Comparison of ENCODE assay signal across 12 cellular contexts in genomic region chr9:94056442-94056974, GRCh38. TPM values are rescaled to one million over a fixed set of nuclear protein-coding genes. Genes with fewer than 3 reads are reported as not detected.
A peak's percentile ranks its signal among the peaks of the same experiment; 100 is the strongest.
DNase-seq lines count a peak whose midpoint lies in the region; ATAC-seq and TF ChIP-seq lines count a peak whose summit lies in the region.
"Had no signal": no experiment of that assay in that cellular context is flagged by ENCODE, and none has a peak within 500 bp of the region (broad histone marks: within the 10 kb centered on the region; RNA-seq: fewer than 3 reads in every experiment).

No MANE protein-coding gene starts in this region.

- H3K4me2 ChIP-seq in mesendoderm (ENCODE audit: low read length): no peak overlapping the region

- H3K27ac ChIP-seq in foreskin keratinocyte (no peak overlapping the region), mesendoderm (ENCODE audit: low read depth, low read length) (no peak overlapping the region)

- no peaks in the 10 kb centered on the region for H3K79me1 ChIP-seq in mesendoderm (ENCODE audit: low read length)

- H3K9me3 Mint-ChIP-seq in activated T-helper 17 cell treated with anti-CD3 and anti-CD28 coated beads, Interleukin-2, amount 50 U/mL, for 72 hours: no peaks in the 10 kb centered on the region

- H3K27me3 ChIP-seq in foreskin keratinocyte (no peaks in the 10 kb centered on the region), mesendoderm (ENCODE audit: insufficient read depth, low read length, poor library complexity) (no peaks in the 10 kb centered on the region)

- no peaks in the 10 kb centered on the region for H3K36me3 Mint-ChIP-seq in activated T-helper 17 cell treated with anti-CD3 and anti-CD28 coated beads, Interleukin-2, amount 50 U/mL, for 72 hours (ENCODE audit: low read depth)

- H4K5ac ChIP-seq in mesendoderm (ENCODE audit: low read length): no peak overlapping the region

- no peak overlapping the region for H3K9ac ChIP-seq in mesendoderm (ENCODE audit: low read length)

- H3K56ac ChIP-seq in mesendoderm (ENCODE audit: low read length): no peak overlapping the region

- no peak overlapping the region for H3K4ac ChIP-seq in mesendoderm (ENCODE audit: low read depth, low read length)

- H4K8ac ChIP-seq in mesendoderm (ENCODE audit: low read depth, low read length): no peak overlapping the region

- H2BK5ac ChIP-seq in mesendoderm (ENCODE audit: low read length): no peak overlapping the region

- H3K4me3 Mint-ChIP-seq in activated T-helper 17 cell treated with anti-CD3 and anti-CD28 coated beads, Interleukin-2, amount 50 U/mL, for 72 hours: no peak overlapping the region

- TF ChIP-seq CTCF in foreskin keratinocyte (conservative IDR thresholded peaks at IDR 0.05): no peak
- no peak for TF ChIP-seq CTCF in retinal pigment epithelial cell (conservative IDR thresholded peaks at IDR 0.05; ENCODE audit: low read depth, low read length)
- TF ChIP-seq CTCF in omental fat pad (IDR thresholded peaks at IDR 0.05): no peak

- H2BK120ac ChIP-seq in mesendoderm (ENCODE audit: low read depth, low read length): no peak overlapping the region

- H3K23ac ChIP-seq in mesendoderm (ENCODE audit: low read length): no peak overlapping the region

- H3K36me3 ChIP-seq in mesendoderm (ENCODE audit: control insufficient read depth, insufficient read depth, low read length): no peaks in the 10 kb centered on the region

- H2BK15ac ChIP-seq in mesendoderm (replicated peaks; ENCODE audit: low read depth): no peak overlapping the region

- no peak overlapping the region for H3K18ac ChIP-seq in mesendoderm (ENCODE audit: low read length)

- H3K79me2 ChIP-seq in mesendoderm (ENCODE audit: control insufficient read depth, insufficient read depth, low read length): no peaks in the 10 kb centered on the region

- DNase-seq in GM04504 (ENCODE audit: low read depth) (peak; percentile 66), foreskin keratinocyte (peak; percentile 15 to 40), retinal pigment epithelial cell (ENCODE audit: low read depth) (peak; percentile 94), islet precursor cell (no peak), omental fat pad (ENCODE audit: low spot score) (no peak), mesendoderm (no peak)
- DNase-seq: Calu3; midbrain; NCI-H510A treated with DMSO at 0.1 percent for 48 hours; stimulated activated CD4-positive, alpha-beta T cell treated with anti-CD3 and anti-CD28 coated beads, Interleukin-2, amount 100 ng/mL, for 48 hours had no signal

- H3K4me1 ChIP-seq in foreskin keratinocyte (peaks cover 11% of the 10 kb centered on the region), mesendoderm (ENCODE audit: control insufficient read depth, low read depth, low read length) (no peaks in the 10 kb centered on the region)

- no peak overlapping the region for H2AK5ac ChIP-seq in mesendoderm (ENCODE audit: low read length)

- no peaks in the 10 kb centered on the region for H3K27me3 Mint-ChIP-seq in activated T-helper 17 cell treated with anti-CD3 and anti-CD28 coated beads, Interleukin-2, amount 50 U/mL, for 72 hours

- peak; percentile 52 for ATAC-seq in activated T-helper 17 cell treated with anti-CD3 and anti-CD28 coated beads, Interleukin-2, amount 50 U/mL, for 72 hours (replicated peaks)
- ATAC-seq in foreskin keratinocyte: peak; percentile 35
- no peak for ATAC-seq in omental fat pad (ENCODE audit: low FRiP score)
- no peak for ATAC-seq in GM21447 (IDR thresholded peaks at IDR 0.05; ENCODE audit: unreplicated experiment)

- no peaks in the 10 kb centered on the region for H3K4me1 Mint-ChIP-seq in activated T-helper 17 cell treated with anti-CD3 and anti-CD28 coated beads, Interleukin-2, amount 50 U/mL, for 72 hours

- H3K4me3 ChIP-seq in retinal pigment epithelial cell (ENCODE audit: low read length) (no peak overlapping the region), mesendoderm (ENCODE audit: low read length) (no peak overlapping the region)

- H3K27ac Mint-ChIP-seq in activated T-helper 17 cell treated with anti-CD3 and anti-CD28 coated beads, Interleukin-2, amount 50 U/mL, for 72 hours: no peak overlapping the region

- no CpG with 5 or more reads among the region's 3 CpGs for WGBS in mesendoderm (ENCODE audit: extremely low coverage, insufficient coverage, low lambda C conversion rate)

RNA-seq across cellular contexts. Expression of gene PTPDC1, which starts 27.8 kb away (rescaled TPM):
- 1 to 10 TPM; 5.8 to 6.2 TPM for total RNA-seq in activated T-helper 17 cell treated with anti-CD3 and anti-CD28 coated beads, Interleukin-2, amount 50 U/mL, for 72 hours
- total RNA-seq in foreskin keratinocyte (5.8 and 6.0 TPM in 2 replicates), omental fat pad (10 to 100 TPM in 2 of 4 donors, 1 to 10 TPM in 2; 7.6 to 19.9 (median 12.0) TPM)
- 1.4 and 1.9 TPM in 2 replicates for polyA plus RNA-seq in foreskin keratinocyte
- 4.1 TPM for polyA plus RNA-seq in mesendoderm (2013, experiment 1 of 2)
- 4.1 TPM for polyA plus RNA-seq in mesendoderm (2013, experiment 2 of 2)

Comparison
In these comparisons a context has a peak if more than half of its experiments do, and no peak if none do; other contexts are left out.
1. DNase-seq: peak in GM04504 (single experiment), foreskin keratinocyte (2 of 2) and retinal pigment epithelial cell (single experiment); none in islet precursor cell (single experiment), omental fat pad (single experiment) and mesendoderm (single experiment).
2. ATAC-seq: peak in activated T-helper 17 cell treated with anti-CD3 and anti-CD28 coated beads, Interleukin-2, amount 50 U/mL, for 72 hours (single experiment) and foreskin keratinocyte (single experiment); none in omental fat pad (single experiment) and GM21447 (single experiment).